13 cellular contexts compared by ENCODE assay signal in genomic region chr21:35294231-35294898, GRCh38.
DNase-seq lines count a peak whose midpoint lies in the region; ATAC-seq and TF ChIP-seq lines count a peak whose summit lies in the region.
"Had no signal": no experiment of that assay in that cellular context is flagged by ENCODE, and none has a peak within 500 bp of the region (broad histone marks: within the 10 kb centered on the region; RNA-seq: fewer than 3 reads in every experiment).

No MANE protein-coding gene starts in this region.

- ATAC-seq in mucosa of descending colon (peak; percentile 97), omental fat pad (ENCODE audit: low FRiP score) (no peak)
- ATAC-seq: natural killer cell treated with Interleukin-12 subunit alpha and Interleukin-12 subunit beta and Interleukin-15 and Interleukin-18, amount 100 ng/mL, for 72 hours had no signal

- intact Hi-C loops in mucosa of descending colon (cut with DNase I, micrococcal nuclease) = no loop called here

- DNase-seq in DMS79 (lab: John Stamatoyannopoulos, UW) = peak; percentile 13
- peak; percentile 93 for DNase-seq in NCI-H146 (lab: John Stamatoyannopoulos, UW)
- peak; percentile 48 for DNase-seq in amniotic epithelial cell (ENCODE audit: low read depth)
- DNase-seq in mucosa of descending colon = peak in 2 of 3 donors; percentile 64 to 80
- DNase-seq in activated effector memory CD4-positive, alpha-beta T cell treated with anti-CD3 and anti-CD28 coated beads, Interleukin-2, amount 50 U/mL, for 16 hours = no peak
- no peak for DNase-seq in omental fat pad (ENCODE audit: low spot score)
- no peak for DNase-seq in coronary artery (ENCODE audit: low spot score)
- no peak for DNase-seq in T-helper 1 cell
- DNase-seq: CD4-positive, alpha-beta T cell; NCI-H226; stimulated activated CD4-positive, alpha-beta T cell treated with anti-CD3 and anti-CD28 coated beads, Interleukin-2, amount 100 ng/mL, for 48 hours; testis had no signal

- peaks cover 11% of the 10 kb centered on the region for H3K4me1 ChIP-seq in mucosa of descending colon (ENCODE audit: low read depth)
- H3K4me1 ChIP-seq: testis had no signal

- H3K27ac ChIP-seq in coronary artery = no peak overlapping the region
- H3K27ac ChIP-seq: testis had no signal

- H3K4me3 ChIP-seq in mucosa of descending colon (no peak overlapping the region), coronary artery (no peak overlapping the region)
- H3K4me3 ChIP-seq: testis had no signal

- no peaks in the 10 kb centered on the region for H3K9me3 ChIP-seq in mucosa of descending colon
- H3K9me3 ChIP-seq: testis had no signal

- TF ChIP-seq CTCF in mucosa of descending colon (IDR thresholded peaks at IDR 0.05) (no peak), omental fat pad (IDR thresholded peaks at IDR 0.05) (no peak), coronary artery (IDR thresholded peaks at IDR 0.05) (no peak)

- no peaks in the 10 kb centered on the region for H3K36me3 ChIP-seq in mucosa of descending colon (ENCODE audit: low read depth)

Comparison
In these comparisons a context has a peak if more than half of its experiments do, and no peak if none do; other contexts are left out.
1. DNase-seq: peak in DMS79 (single experiment), NCI-H146 (single experiment), amniotic epithelial cell (single experiment) and mucosa of descending colon (2 of 3); none in activated effector memory CD4-positive, alpha-beta T cell treated with anti-CD3 and anti-CD28 coated beads, Interleukin-2, amount 50 U/mL, for 16 hours (single experiment), omental fat pad (single experiment), coronary artery (single experiment) and T-helper 1 cell (0 of 5).